ENCODE assay signal across 16 cellular contexts in the genomic region with DNA sequence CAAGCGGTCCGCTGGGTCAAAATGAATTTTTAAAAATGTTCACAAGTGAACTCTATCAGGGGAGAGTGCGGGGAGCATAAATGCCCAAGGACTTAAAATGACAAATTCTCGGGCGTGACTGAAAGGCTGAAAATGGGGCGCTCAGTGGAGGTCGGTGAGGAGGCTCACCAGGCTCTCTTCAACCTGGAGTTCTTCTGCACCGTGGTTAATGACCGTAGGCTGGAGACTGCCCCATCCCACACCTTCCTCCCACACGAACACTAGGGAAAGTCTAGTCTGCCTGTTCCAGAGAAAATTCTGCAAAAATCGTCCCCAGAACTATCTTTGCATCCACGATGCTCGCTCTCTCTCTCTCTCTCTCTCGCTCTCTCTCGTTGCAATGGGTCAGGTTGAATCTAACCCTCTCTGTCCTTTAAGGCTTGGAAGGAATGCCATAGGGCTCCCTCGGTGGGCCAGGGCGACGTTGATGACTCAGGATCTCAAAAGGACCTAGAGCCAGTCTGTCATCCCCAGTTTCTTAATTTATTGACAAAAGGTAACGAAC.
DNase-seq lines count a peak whose midpoint lies in the region; ATAC-seq, FAIRE-seq and TF ChIP-seq lines count a peak whose summit lies in the region.
"Had no signal": no experiment of that assay in that cellular context is flagged by ENCODE, and none has a peak within 500 bp of the region (broad histone marks: within the 10 kb centered on the region; RNA-seq: fewer than 3 reads in every experiment).

No MANE protein-coding gene starts in this region.

- H3K9me3 Mint-ChIP-seq in GM23338 (peaks cover 5% of the 10 kb centered on the region; the same call in 2 of the 3 replicates), astrocyte (ENCODE audit: unreplicated experiment) (peaks cover under 1% of the 10 kb centered on the region), neural progenitor cell (peaks cover 12% of the 10 kb centered on the region)
- H3K9me3 Mint-ChIP-seq: T-helper 1 cell treated with Interleukin-12 subunit alpha and Interleukin-12 subunit beta and Interleukin-4 antibody, amounts not matched to agents 30 μg/mL and 1 μg/mL, for 36 hours had no signal

- H3K9me2 ChIP-seq in GM23338 (ENCODE audit: insufficient read depth) = no peaks in the 10 kb centered on the region; the same call in 1 of the 2 replicates

- H3K4me3 Mint-ChIP-seq in GM23338 (peak overlapping the region; percentile 1; the same call in 1 of the 3 replicates), astrocyte (ENCODE audit: unreplicated experiment) (no peak overlapping the region), neural progenitor cell (no peak overlapping the region)

- H3K27me3 Mint-ChIP-seq in GM23338 (ENCODE audit: insufficient read depth, low read depth, poor library complexity) (peaks cover 15% of the 10 kb centered on the region), astrocyte (ENCODE audit: low read depth, unreplicated experiment) (no peaks in the 10 kb centered on the region), neural progenitor cell (ENCODE audit: insufficient read depth, low read depth) (peaks cover 13% of the 10 kb centered on the region)

- H3K36me3 Mint-ChIP-seq in GM23338 (ENCODE audit: low read depth) (peaks cover 5% of the 10 kb centered on the region; the same call in 1 of the 3 replicates), astrocyte (ENCODE audit: low read depth, unreplicated experiment) (peaks cover 6% of the 10 kb centered on the region), neural progenitor cell (peaks cover 25% of the 10 kb centered on the region)

- peak overlapping the region; percentile 98 for H3K4me2 ChIP-seq in GM23338
- peak overlapping the region; percentile 85 for H3K4me2 ChIP-seq in astrocyte (ENCODE audit: low read length)
- peak overlapping the region; percentile 74 for H3K4me2 ChIP-seq in neural progenitor cell

- H3K36me3 ChIP-seq in GM23338 (ENCODE audit: insufficient read depth) = peaks cover 1% of the 10 kb centered on the region; the same call in 1 of the 2 replicates
- peaks cover 4% of the 10 kb centered on the region for H3K36me3 ChIP-seq in astrocyte (ENCODE audit: insufficient read depth, low read length)
- H3K36me3 ChIP-seq in iPS-18a (ENCODE audit: control insufficient read depth, low read depth, low read length) = no peaks in the 10 kb centered on the region
- H3K36me3 ChIP-seq in neural progenitor cell = no peaks in the 10 kb centered on the region
- H3K36me3 ChIP-seq: breast epithelium, colonic mucosa, thyroid gland had no signal

- H3K27me3 ChIP-seq in GM23338 (ENCODE audit: insufficient read depth) (peaks cover 11% of the 10 kb centered on the region; the same call in 1 of the 2 replicates), astrocyte (ENCODE audit: insufficient read depth, low read length) (no peaks in the 10 kb centered on the region), iPS-18a (ENCODE audit: control insufficient read depth, insufficient read depth, low read length) (peaks cover 10% of the 10 kb centered on the region), neural progenitor cell (peaks cover 11% of the 10 kb centered on the region)
- H3K27me3 ChIP-seq: breast epithelium, colonic mucosa, thyroid gland had no signal

- peak overlapping the region; percentile 84 for H3K4me3 ChIP-seq in GM23338
- H3K4me3 ChIP-seq in astrocyte (ENCODE audit: insufficient read depth, low read depth, low read length) = peak overlapping the region; percentile 56
- H3K4me3 ChIP-seq in iPS-18a (ENCODE audit: low read length) = peak overlapping the region; percentile 67
- no peak overlapping the region for H3K4me3 ChIP-seq in neural progenitor cell

- no peaks in the 10 kb centered on the region for H4K20me1 ChIP-seq in GM23338 (replicated peaks; ENCODE audit: insufficient read depth)
- no peaks in the 10 kb centered on the region for H4K20me1 ChIP-seq in astrocyte (ENCODE audit: insufficient read depth, low read length)
- no peaks in the 10 kb centered on the region for H4K20me1 ChIP-seq in neural progenitor cell (ENCODE audit: low read depth)

- no peaks in the 10 kb centered on the region for H3K79me2 ChIP-seq in GM23338 (replicated peaks; ENCODE audit: insufficient read depth)
- H3K79me2 ChIP-seq in astrocyte (ENCODE audit: insufficient read depth, low read length) = no peaks in the 10 kb centered on the region
- no peaks in the 10 kb centered on the region for H3K79me2 ChIP-seq in neural progenitor cell (ENCODE audit: low read depth)

- no peak for FAIRE-seq in astrocyte (lab: Jason Lieb, UNC)
- FAIRE-seq: GM12878 had no signal

- H3K4me1 ChIP-seq in GM23338 (ENCODE audit: insufficient read depth) (peaks cover 8% of the 10 kb centered on the region; the same call in 1 of the 2 replicates), astrocyte (ENCODE audit: insufficient read depth, low read length) (peaks cover 9% of the 10 kb centered on the region), iPS-18a (ENCODE audit: control insufficient read depth, low read depth, low read length) (peaks cover 14% of the 10 kb centered on the region), neural progenitor cell (peaks cover 4% of the 10 kb centered on the region)
- H3K4me1 ChIP-seq: breast epithelium, colonic mucosa had no signal

- H3K27ac Mint-ChIP-seq in GM23338 (no peak overlapping the region), astrocyte (ENCODE audit: unreplicated experiment) (no peak overlapping the region), neural progenitor cell (no peak overlapping the region)
- H3K27ac Mint-ChIP-seq: activated CD4-positive, alpha-beta T cell treated with anti-CD3 and anti-CD28 coated beads for 36 hours; T-helper 1 cell treated with Interleukin-12 subunit alpha and Interleukin-12 subunit beta and Interleukin-4 antibody, amounts not matched to agents 30 μg/mL and 1 μg/mL, for 36 hours had no signal

- H3K27ac ChIP-seq in GM23338 (ENCODE audit: low read depth) (no peak overlapping the region), astrocyte (ENCODE audit: low read depth, low read length) (no peak overlapping the region), iPS-18a (ENCODE audit: low read length) (no peak overlapping the region), neural progenitor cell (no peak overlapping the region)
- H3K27ac ChIP-seq: breast epithelium, C4-2B, colonic mucosa had no signal

- no peak overlapping the region for H2AFZ ChIP-seq in GM23338
- no peak overlapping the region for H2AFZ ChIP-seq in astrocyte (ENCODE audit: low read depth, low read length)
- H2AFZ ChIP-seq in neural progenitor cell (replicated peaks) = no peak overlapping the region

- DNase-seq in GM23338 (ENCODE audit: low spot score) = no peak
- no peak for DNase-seq in astrocyte (ENCODE audit: low read depth)
- DNase-seq in neural progenitor cell (ENCODE audit: low spot score) = no peak
- DNase-seq in islet precursor cell = no peak
- DNase-seq in NCI-H2029 (lab: John Stamatoyannopoulos, UW) = no peak
- DNase-seq: NCI-H1417 treated with DMSO at 0.1 percent for 48 hours had no signal

- no peak for ATAC-seq in GM23338
- ATAC-seq in HG02870 (IDR thresholded peaks at IDR 0.05; ENCODE audit: unreplicated experiment) = no peak
- ATAC-seq in HG03342 (IDR thresholded peaks at IDR 0.05; ENCODE audit: unreplicated experiment) = no peak

- H3K9me3 ChIP-seq in astrocyte (ENCODE audit: insufficient read depth, low read depth, low read length) (peaks cover 10% of the 10 kb centered on the region), iPS-18a (ENCODE audit: control insufficient read depth, low read depth, low read length) (no peaks in the 10 kb centered on the region), neural progenitor cell (ENCODE audit: low read depth) (no peaks in the 10 kb centered on the region)
- H3K9me3 ChIP-seq: breast epithelium, colonic mucosa, thyroid gland had no signal

- TF ChIP-seq CTCF in GM23338 (conservative IDR thresholded peaks at IDR 0.05; ENCODE audit: low read depth in 2 of 2) (no peak), astrocyte (IDR thresholded peaks at IDR 0.05; ENCODE audit: insufficient read depth, low read depth, low read length) (no peak), neural progenitor cell (IDR thresholded peaks at IDR 0.05) (no peak)

- peak overlapping the region; percentile 83 for H3K9ac ChIP-seq in astrocyte (ENCODE audit: low read length)
- no peak overlapping the region for H3K9ac ChIP-seq in iPS-18a (ENCODE audit: low read length)
- H3K9ac ChIP-seq in neural progenitor cell = no peak overlapping the region

- H3F3A ChIP-seq in GM23338 (replicated peaks; ENCODE audit: low read depth) (peaks cover 25% of the 10 kb centered on the region), neural progenitor cell (ENCODE audit: low read depth) (peaks cover 27% of the 10 kb centered on the region)

- H3K4me1 Mint-ChIP-seq in GM23338 (peaks cover 36% of the 10 kb centered on the region), astrocyte (ENCODE audit: low read depth, unreplicated experiment) (peaks cover 11% of the 10 kb centered on the region), neural progenitor cell (peaks cover 32% of the 10 kb centered on the region)

TF ChIP-seq in GM23338, 12 proteins besides CTCF, POLR2A, EP300 and RAD21 (continues in another document):
- TF ChIP-seq JUNB (IDR thresholded peaks at IDR 0.05; ENCODE audit: unreplicated experiment) (no peak), EZH2 (IDR thresholded peaks at IDR 0.05; ENCODE audit: low read depth, unreplicated experiment) (no peak), CREB1 (CRISPR knock-in tag; IDR thresholded peaks at IDR 0.05; ENCODE audit: low read depth) (no peak), STAT1 (IDR thresholded peaks at IDR 0.05; ENCODE audit: unreplicated experiment) (no peak), POLR2AphosphoS5 (IDR thresholded peaks at IDR 0.05; ENCODE audit: low read depth) (no peak), NANOG (IDR thresholded peaks at IDR 0.05; ENCODE audit: borderline replicate concordance) (no peak)
